ENCODE assay signal across 8 cellular contexts in the genomic region with DNA sequence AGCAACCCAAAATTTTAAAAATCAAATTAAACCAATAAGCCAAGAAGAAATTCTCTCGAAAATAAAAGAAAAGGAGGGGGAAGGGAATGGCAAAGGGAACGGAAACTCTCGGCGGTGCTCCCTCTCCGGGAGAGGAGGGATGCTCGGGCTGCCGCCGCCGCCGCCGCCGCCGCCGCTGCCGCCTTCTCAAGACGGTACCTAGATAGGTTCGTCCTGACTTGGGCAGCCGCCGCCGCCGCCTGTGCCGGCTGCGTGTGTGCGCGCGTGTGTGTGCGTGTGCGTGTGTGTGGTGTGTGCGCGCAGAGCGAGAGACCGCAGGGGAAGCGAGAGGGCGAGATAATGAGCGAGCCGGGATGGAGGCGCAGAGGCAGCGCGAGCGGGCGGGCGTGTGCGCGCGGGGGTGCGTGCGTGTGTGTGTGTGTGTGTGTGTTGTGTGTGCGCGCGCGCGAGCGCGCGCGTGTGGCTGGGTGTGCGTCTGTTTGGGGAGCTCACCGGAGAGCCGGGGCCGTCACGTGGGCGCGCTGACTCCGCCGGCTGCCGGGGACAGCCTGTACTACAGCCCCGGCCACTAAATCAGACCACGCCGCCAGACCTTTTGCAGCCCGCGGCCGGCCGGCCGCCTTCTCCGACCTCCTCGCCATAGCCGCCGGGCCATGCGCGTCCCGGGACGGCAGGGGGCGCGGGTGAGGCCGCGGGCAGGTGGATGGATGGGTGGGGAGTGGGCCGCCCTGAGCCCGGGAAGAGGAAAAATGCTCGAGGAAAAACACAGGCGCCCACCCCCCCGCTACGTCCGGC.
A peak's percentile ranks its signal among the peaks of the same experiment; 100 is the strongest.
DNase-seq lines count a peak whose midpoint lies in the region; ATAC-seq and TF ChIP-seq lines count a peak whose summit lies in the region.

No MANE protein-coding gene starts in this region.

- under 1% methylated on average over 93 of the region's 93 CpGs for WGBS in urinary bladder

- peak overlapping the region; percentile 85 for H3K4me2 ChIP-seq in osteoblast (ENCODE audit: insufficient read depth, low read length)

- H3K27ac Mint-ChIP-seq in activated naive CD8-positive, alpha-beta T cell = peak overlapping the region; percentile 78

- H3K4me1 ChIP-seq in SJCRH30 (no peaks in the 10 kb centered on the region), osteoblast (ENCODE audit: insufficient read depth, low read length) (peaks cover 16% of the 10 kb centered on the region), urinary bladder (ENCODE audit: insufficient read depth) (peaks cover 1% of the 10 kb centered on the region)

- H3K9me3 ChIP-seq in SJCRH30 (replicated peaks) = no peaks in the 10 kb centered on the region
- no peaks in the 10 kb centered on the region for H3K9me3 ChIP-seq in osteoblast (ENCODE audit: low read depth, low read length)

- no peaks in the 10 kb centered on the region for H3K9me3 Mint-ChIP-seq in activated naive CD8-positive, alpha-beta T cell (ENCODE audit: low read depth)

- H3K36me3 ChIP-seq in SJCRH30 (no peaks in the 10 kb centered on the region), osteoblast (ENCODE audit: insufficient read depth, low read length) (no peaks in the 10 kb centered on the region), urinary bladder (ENCODE audit: insufficient read depth) (no peaks in the 10 kb centered on the region)

- H3K27me3 ChIP-seq in SJCRH30 (peaks cover 21% of the 10 kb centered on the region), osteoblast (ENCODE audit: insufficient read depth, low read length) (peaks cover 30% of the 10 kb centered on the region)

- intact Hi-C loops in Right ventricle myocardium inferior (cut with DNase I) = loop anchor here (10.0 kb wide), 1 partner anchor 322 kb away; a partner anchor contains a TSS

- H3K4me3 ChIP-seq in SJCRH30 (peak overlapping the region; percentile 65), osteoblast (ENCODE audit: insufficient read depth, low read length) (peak overlapping the region; percentile 77), urinary bladder (ENCODE audit: low read depth, low read length) (peak overlapping the region; percentile 68)

- no peaks in the 10 kb centered on the region for H3K36me3 Mint-ChIP-seq in activated naive CD8-positive, alpha-beta T cell

- peak; percentile 34 for TF ChIP-seq CTCF in osteoblast (IDR thresholded peaks at IDR 0.05; ENCODE audit: extremely low read depth, low read depth, low read length)

- DNase-seq in DMS79 treated with DMSO at 0.1 percent for 48 hours (lab: John Stamatoyannopoulos, UW) (peak; percentile 39), LHCN-M2 (ENCODE audit: low read depth) (peak; percentile 77), SJCRH30 (peak; percentile 82 to 84), Right ventricle myocardium inferior (ENCODE audit: missing footprints) (peak; percentile 90), osteoblast (ENCODE audit: insufficient read length, low spot score, missing footprints) (peak; percentile 97)

- peaks cover 30% of the 10 kb centered on the region for H3K4me1 Mint-ChIP-seq in activated naive CD8-positive, alpha-beta T cell (ENCODE audit: low read depth)

- H4K20me1 ChIP-seq in osteoblast (ENCODE audit: insufficient read depth, low read length) = no peaks in the 10 kb centered on the region

- H3K27ac ChIP-seq in SJCRH30 (no peak overlapping the region), osteoblast (ENCODE audit: low read depth, low read length) (no peak overlapping the region), urinary bladder (ENCODE audit: low read depth) (peak overlapping the region; percentile 27)

- peak; percentile 65 for ATAC-seq in GM21825 (IDR thresholded peaks at IDR 0.05; ENCODE audit: unreplicated experiment)
- peak; percentile 93 for ATAC-seq in Right ventricle myocardium inferior

- H3K4me3 Mint-ChIP-seq in activated naive CD8-positive, alpha-beta T cell = peak overlapping the region; percentile 94

- H2AFZ ChIP-seq in osteoblast (ENCODE audit: low read length) = peak overlapping the region; percentile 39

- peaks cover 42% of the 10 kb centered on the region for H3K27me3 Mint-ChIP-seq in activated naive CD8-positive, alpha-beta T cell

- no peaks in the 10 kb centered on the region for H3K79me2 ChIP-seq in osteoblast (ENCODE audit: insufficient read depth, low read length)

Comparison
In these comparisons a context has a peak if more than half of its experiments do, and no peak if none do; other contexts are left out.
1. DNase-seq: peak in every context shown above with its lines; median percentile 97 in osteoblast; 90 in Right ventricle myocardium inferior; 83 in SJCRH30; 77 in LHCN-M2; 39 in DMS79 treated with DMSO at 0.1 percent for 48 hours.